In genomic region chr13:102848956-102849355, GRCh38 we compare ENCODE assay signal across 24 cellular contexts. TPM values are rescaled to one million over a fixed set of nuclear protein-coding genes. Genes with fewer than 3 reads are reported as not detected.
DNase-seq lines count a peak whose midpoint lies in the region; ATAC-seq and TF ChIP-seq lines count a peak whose summit lies in the region.
"Had no signal": no experiment of that assay in that cellular context is flagged by ENCODE, and none has a peak within 500 bp of the region (broad histone marks: within the 10 kb centered on the region; RNA-seq: fewer than 3 reads in every experiment).

No MANE protein-coding gene starts in this region.

- DNase-seq in activated naive CD4-positive, alpha-beta T cell treated with anti-CD3 and anti-CD28 coated beads for 36 hours = no peak
- no peak for DNase-seq in activated naive CD4-positive, alpha-beta T cell treated with anti-CD3 and anti-CD28 coated beads, Interleukin-2, amount 50 U/mL, for 72 hours (ENCODE audit: low spot score in 2 of 2)
- DNase-seq in T-cell (no peak), GDM1 (lab: John Stamatoyannopoulos, UW) (no peak), right lobe of liver (no peak)
- no peak for DNase-seq in stimulated activated naive B cell treated with anti-CD40 and anti-IgM and Interleukin-4, amounts not matched to agents 10 μg/mL and 1 μg/mL and 100 μg/mL, for 72 hours
- DNase-seq: anterior cingulate cortex, caudate nucleus, dermis blood vessel endothelial cell, KG1, left cardiac atrium, MV-4-11, NCI-H1694 treated with DMSO at 0.1 percent for 48 hours, NCI-H2171 treated with DMSO at 0.1 percent for 48 hours, NCI-H774, substantia nigra had no signal

- no peak overlapping the region for H3K4me3 Mint-ChIP-seq in activated naive CD4-positive, alpha-beta T cell treated with anti-CD3 and anti-CD28 coated beads for 36 hours
- H3K4me3 Mint-ChIP-seq in T-cell (peak overlapping the region in 1 of 3 donors; percentile 27), brain (peak overlapping the region; percentile 39 to 70 (median 64))
- H3K4me3 Mint-ChIP-seq in stimulated activated naive B cell treated with anti-CD40 and anti-IgM and Interleukin-4, amounts not matched to agents 10 μg/mL and 1 μg/mL and 100 μg/mL, for 72 hours = no peak overlapping the region
- H3K4me3 Mint-ChIP-seq: memory B cell had no signal

- POLR2A ChIA-PET in T-cell (lab: Charles Lee) = interaction anchor here (0.6 to 0.9 kb wide), 2 partner anchors 21 to 29 kb away, joined by 3 to 4 read pairs; no protein-coding TSS in a partner anchor

- H3K27ac ChIP-seq in right lobe of liver = no peak overlapping the region
- H3K27ac ChIP-seq: BLaER1 treated with 17β-estradiol and CSF1 and Interleukin-3, amounts not matched to agents 10 nM and 100 nM; parathyroid adenoma had no signal

- H3K4me3 ChIP-seq in right lobe of liver = no peak overlapping the region
- H3K4me3 ChIP-seq: BLaER1 treated with 17β-estradiol and CSF1 and Interleukin-3, amounts not matched to agents 10 nM and 100 nM had no signal

- H3K4me1 Mint-ChIP-seq in activated naive CD4-positive, alpha-beta T cell treated with anti-CD3 and anti-CD28 coated beads for 36 hours (ENCODE audit: low read depth) = peaks cover 45% of the 10 kb centered on the region
- H3K4me1 Mint-ChIP-seq in T-cell (peaks cover 57 to 68% (median 68%) of the 10 kb centered on the region in 3 donors), brain (peaks cover 46% of the 10 kb centered on the region)
- H3K4me1 Mint-ChIP-seq in stimulated activated naive B cell treated with anti-CD40 and anti-IgM and Interleukin-4, amounts not matched to agents 10 μg/mL and 1 μg/mL and 100 μg/mL, for 72 hours = peaks cover 24 to 38% of the 10 kb centered on the region in 2 donors

- H3K36me3 Mint-ChIP-seq in activated naive CD4-positive, alpha-beta T cell treated with anti-CD3 and anti-CD28 coated beads for 36 hours (ENCODE audit: low read depth) = peaks cover 11% of the 10 kb centered on the region
- H3K36me3 Mint-ChIP-seq in activated naive CD4-positive, alpha-beta T cell treated with anti-CD3 and anti-CD28 coated beads, Interleukin-2, amount 50 U/mL, for 72 hours = peaks cover 16 to 24% of the 10 kb centered on the region in 2 donors
- H3K36me3 Mint-ChIP-seq in T-cell (peaks cover 16% of the 10 kb centered on the region), brain (peaks cover 10% of the 10 kb centered on the region)
- H3K36me3 Mint-ChIP-seq in stimulated activated naive B cell treated with anti-CD40 and anti-IgM and Interleukin-4, amounts not matched to agents 10 μg/mL and 1 μg/mL and 100 μg/mL, for 72 hours = peaks cover 15 to 18% of the 10 kb centered on the region in 2 donors

- no peaks in the 10 kb centered on the region for H3K27me3 ChIP-seq in right lobe of liver
- H3K27me3 ChIP-seq: BLaER1 treated with 17β-estradiol and CSF1 and Interleukin-3, amounts not matched to agents 10 nM and 100 nM had no signal

- WGBS in right lobe of liver (ENCODE audit: insufficient coverage, low coverage, low lambda C conversion rate, missing lambda C conversion rate) = 81% methylated on average over 6 of the region's 6 CpGs

- no peaks in the 10 kb centered on the region for H3K27me3 Mint-ChIP-seq in activated naive CD4-positive, alpha-beta T cell treated with anti-CD3 and anti-CD28 coated beads for 36 hours (ENCODE audit: low read depth)
- H3K27me3 Mint-ChIP-seq in T-cell (no peaks in the 10 kb centered on the region), brain (peaks cover 13% of the 10 kb centered on the region)
- no peaks in the 10 kb centered on the region for H3K27me3 Mint-ChIP-seq in stimulated activated naive B cell treated with anti-CD40 and anti-IgM and Interleukin-4, amounts not matched to agents 10 μg/mL and 1 μg/mL and 100 μg/mL, for 72 hours
- H3K27me3 Mint-ChIP-seq: memory B cell had no signal

- H3K27ac Mint-ChIP-seq in activated naive CD4-positive, alpha-beta T cell treated with anti-CD3 and anti-CD28 coated beads for 36 hours = peak overlapping the region; percentile 62
- peak overlapping the region in 1 of 2 donors; percentile 37 for H3K27ac Mint-ChIP-seq in activated naive CD4-positive, alpha-beta T cell treated with anti-CD3 and anti-CD28 coated beads, Interleukin-2, amount 50 U/mL, for 72 hours
- H3K27ac Mint-ChIP-seq in T-cell (peak overlapping the region; percentile 5 to 11), brain (peak overlapping the region in 2 of 5 experiments; percentile 6 to 57)
- peak overlapping the region; percentile 62 for H3K27ac Mint-ChIP-seq in stimulated activated naive B cell treated with anti-CD40 and anti-IgM and Interleukin-4, amounts not matched to agents 10 μg/mL and 1 μg/mL and 100 μg/mL, for 72 hours
- H3K27ac Mint-ChIP-seq: memory B cell had no signal

- TF ChIP-seq POLR2A in right lobe of liver (IDR thresholded peaks at IDR 0.05) = no peak

- no peaks in the 10 kb centered on the region for H3K9me3 ChIP-seq in right lobe of liver
- H3K9me3 ChIP-seq: BLaER1 treated with 17β-estradiol and CSF1 and Interleukin-3, amounts not matched to agents 10 nM and 100 nM had no signal

- intact Hi-C loops in activated naive CD4-positive, alpha-beta T cell treated with anti-CD3 and anti-CD28 coated beads for 36 hours (cut with micrococcal nuclease) = loop anchor here (5.0 kb wide), 2 partner anchors 167 to 1222 kb away; no protein-coding TSS in a partner anchor
- intact Hi-C loops in right lobe of liver (cut with DNase I) = loop anchor here in 1 of 2 donors (10.0 kb wide), 1 partner anchor 264 kb away; no protein-coding TSS in a partner anchor

- CTCF ChIA-PET in activated naive CD4-positive, alpha-beta T cell treated with anti-CD3 and anti-CD28 coated beads for 36 hours (lab: Charles Lee) = interaction anchor here (0.7 to 4.5 kb wide), 4 partner anchors 13 to 257 kb away, joined by 3 to 23 read pairs (median 3); no protein-coding TSS in a partner anchor
- CTCF ChIA-PET in T-cell (lab: Charles Lee) = interaction anchor here (0.6 to 6.3 kb wide), 10 partner anchors 12 to 269 kb away, joined by 3 to 93 read pairs (median 6); partner anchors contain the start of gene TPP2 (in 1 of the 2)

- peaks cover 0 to 20% (median 7%) of the 10 kb centered on the region in 4 donors for H3K4me1 ChIP-seq in right lobe of liver
- H3K4me1 ChIP-seq: parathyroid adenoma had no signal

- no peak for ATAC-seq in activated naive CD4-positive, alpha-beta T cell treated with anti-CD3 and anti-CD28 coated beads, Interleukin-2, amount 50 U/mL, for 72 hours
- ATAC-seq in T-cell (replicated peaks in 1 of 4) (no peak), GM21447 (IDR thresholded peaks at IDR 0.05; ENCODE audit: unreplicated experiment) (no peak), right lobe of liver (no peak)
- no peak for ATAC-seq in stimulated activated naive B cell treated with anti-CD40 and anti-IgM and Interleukin-4, amounts not matched to agents 10 μg/mL and 1 μg/mL and 100 μg/mL, for 72 hours (replicated peaks)
- ATAC-seq: activated CD4-positive, CD25-positive, alpha-beta regulatory T cell treated with anti-CD3 and anti-CD28 coated beads, Interleukin-2, amount 50 U/mL, for 24 hours; HCT116; left cardiac atrium; sciatic nerve had no signal

- H3K9me3 Mint-ChIP-seq in activated naive CD4-positive, alpha-beta T cell treated with anti-CD3 and anti-CD28 coated beads for 36 hours = no peaks in the 10 kb centered on the region
- no peaks in the 10 kb centered on the region for H3K9me3 Mint-ChIP-seq in activated naive CD4-positive, alpha-beta T cell treated with anti-CD3 and anti-CD28 coated beads, Interleukin-2, amount 50 U/mL, for 72 hours
- H3K9me3 Mint-ChIP-seq in T-cell (no peaks in the 10 kb centered on the region), brain (peaks cover 0 to 4% (median 0%) of the 10 kb centered on the region in 5 experiments)
- no peaks in the 10 kb centered on the region for H3K9me3 Mint-ChIP-seq in stimulated activated naive B cell treated with anti-CD40 and anti-IgM and Interleukin-4, amounts not matched to agents 10 μg/mL and 1 μg/mL and 100 μg/mL, for 72 hours
- H3K9me3 Mint-ChIP-seq: memory B cell had no signal

- TF ChIP-seq CTCF in brain (conservative IDR thresholded peaks at IDR 0.05) = no peak
- TF ChIP-seq CTCF in right lobe of liver (IDR thresholded peaks at IDR 0.05) = no peak

- peaks cover 0 to 3% (median under 1%) of the 10 kb centered on the region in 4 donors for H3K36me3 ChIP-seq in right lobe of liver

RNA-seq across cellular contexts. Expression of gene ERCC5, which starts 3.1 kb away (rescaled TPM):
- total RNA-seq in activated naive CD4-positive, alpha-beta T cell treated with anti-CD3 and anti-CD28 coated beads for 36 hours = 10 to 100 TPM; 52.0 to 54.0 TPM
- total RNA-seq in activated naive CD4-positive, alpha-beta T cell treated with anti-CD3 and anti-CD28 coated beads, Interleukin-2, amount 50 U/mL, for 72 hours = 10 to 100 TPM; 69.7 to 84.6 TPM
- total RNA-seq in T-cell = 100 to 1,000 TPM; 104 to 123 (median 114) TPM
- 17.0 TPM for polyA plus RNA-seq in brain (ENCODE audit: insufficient read depth, low read depth, low replicate concordance)
- total RNA-seq in right lobe of liver = 10 to 100 TPM; 21.6 to 47.4 (median 29.2) TPM

RNA-seq across cellular contexts. Expression of gene BIVM, which starts 50.0 kb away (rescaled TPM):
- total RNA-seq in activated naive CD4-positive, alpha-beta T cell treated with anti-CD3 and anti-CD28 coated beads for 36 hours = 10 to 100 TPM in 1 of 2 experiments, 1 to 10 TPM in 1; 9.9 to 11.1 TPM
- total RNA-seq in activated naive CD4-positive, alpha-beta T cell treated with anti-CD3 and anti-CD28 coated beads, Interleukin-2, amount 50 U/mL, for 72 hours = 10 to 100 TPM in 1 of 2 donors, 1 to 10 TPM in 1; 4.6 to 17.9 TPM
- total RNA-seq in T-cell (10 to 100 TPM in 2 of 5 donors, 1 to 10 TPM in 3; 6.2 to 15.6 (median 9.3) TPM), right lobe of liver (10 to 100 TPM; 12.0 to 19.4 (median 16.8) TPM)
- polyA plus RNA-seq in brain (ENCODE audit: insufficient read depth, low read depth, low replicate concordance) = 3.3 TPM

RNA-seq across cellular contexts. Expression of gene POGLUT2, which starts 50.2 kb away (rescaled TPM):
- total RNA-seq in activated naive CD4-positive, alpha-beta T cell treated with anti-CD3 and anti-CD28 coated beads for 36 hours = 1 to 10 TPM; 2.1 to 3.7 TPM
- total RNA-seq in activated naive CD4-positive, alpha-beta T cell treated with anti-CD3 and anti-CD28 coated beads, Interleukin-2, amount 50 U/mL, for 72 hours = 1 to 10 TPM; 1.8 to 4.3 TPM
- total RNA-seq in T-cell (1 to 10 TPM in 1 of 5 donors, under 1 TPM in 4; 0.18 to 1.6 (median 0.93) TPM), right lobe of liver (1 to 10 TPM; 3.8 to 7.7 (median 5.3) TPM)
- 7.4 TPM for polyA plus RNA-seq in brain (ENCODE audit: insufficient read depth, low read depth, low replicate concordance)

Comparison
In these comparisons a context has a peak if more than half of its experiments do, and no peak if none do; other contexts are left out.
1. H3K4me3 Mint-ChIP-seq: peak in brain (5 of 5); none in activated naive CD4-positive, alpha-beta T cell treated with anti-CD3 and anti-CD28 coated beads for 36 hours (single experiment) and stimulated activated naive B cell treated with anti-CD40 and anti-IgM and Interleukin-4, amounts not matched to agents 10 μg/mL and 1 μg/mL and 100 μg/mL, for 72 hours (0 of 2).